Comparison of ENCODE assay signal across 16 cellular contexts in the genomic region with DNA sequence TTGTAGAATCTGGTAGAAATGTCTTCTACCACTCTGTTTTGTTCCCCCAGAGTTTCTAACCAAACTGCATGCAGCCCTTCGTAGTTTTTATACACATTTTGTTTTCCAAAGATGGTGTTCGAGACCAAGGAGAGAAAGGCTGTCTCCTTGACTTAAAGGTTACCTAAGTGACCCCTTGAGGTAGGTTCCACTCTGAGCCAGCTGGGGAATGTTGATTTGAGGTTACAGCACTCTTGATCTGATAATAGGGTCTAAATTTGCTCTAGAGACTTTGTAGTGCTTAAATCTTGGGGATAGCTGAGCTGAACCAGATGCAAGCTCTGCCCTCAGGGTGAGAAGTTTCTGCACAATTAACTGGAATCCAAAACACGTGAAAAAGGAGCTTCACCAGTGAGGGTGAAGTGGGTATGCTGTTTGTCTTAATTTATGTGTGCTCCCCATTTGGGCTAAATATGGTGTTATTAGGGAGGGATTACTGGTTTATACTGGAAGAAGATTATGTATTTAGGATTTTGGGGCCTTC. TPM values are rescaled to one million over a fixed set of nuclear protein-coding genes. Genes with fewer than 3 reads are reported as not detected.
DNase-seq lines count a peak whose midpoint lies in the region; ATAC-seq, FAIRE-seq and TF ChIP-seq lines count a peak whose summit lies in the region.
"Had no signal": no experiment of that assay in that cellular context is flagged by ENCODE, and none has a peak within 500 bp of the region (broad histone marks: within the 10 kb centered on the region; RNA-seq: fewer than 3 reads in every experiment).

No MANE protein-coding gene starts in this region.

- H3K27ac ChIP-seq in CD4-positive, CD25-positive, alpha-beta regulatory T cell (ENCODE audit: insufficient read depth, low read length, poor library complexity, severe bottlenecking), result peak overlapping the region; percentile 19
- no peak overlapping the region for H3K27ac ChIP-seq in astrocyte (ENCODE audit: low read depth, low read length)
- no peak overlapping the region for H3K27ac ChIP-seq in coronary artery
- H3K27ac ChIP-seq: adrenal gland had no signal

- H3K4me3 ChIP-seq in CD4-positive, CD25-positive, alpha-beta regulatory T cell (ENCODE audit: low read depth, low read length), result peak overlapping the region; percentile 95
- peak overlapping the region; percentile 88 for H3K4me3 ChIP-seq in Loucy (ENCODE audit: low read length, poor library complexity, severe bottlenecking)
- H3K4me3 ChIP-seq in astrocyte (ENCODE audit: insufficient read depth, low read depth, low read length), result no peak overlapping the region
- H3K4me3 ChIP-seq in coronary artery, result no peak overlapping the region
- H3K4me3 ChIP-seq in H7 (ENCODE audit: insufficient read depth, low read depth, low read length), result no peak overlapping the region
- H3K4me3 ChIP-seq: adrenal gland, mucosa of descending colon, skin epidermis had no signal

- no peak for DNase-seq in CD4-positive, CD25-positive, alpha-beta regulatory T cell
- DNase-seq in astrocyte (ENCODE audit: low read depth), result no peak
- no peak for DNase-seq in naive thymus-derived CD8-positive, alpha-beta T cell
- DNase-seq in coronary artery (ENCODE audit: low spot score), result no peak
- no peak for DNase-seq in CD1c-positive myeloid dendritic cell (ENCODE audit: extremely low spot score)
- DNase-seq in H7, result no peak
- no peak for DNase-seq in kidney glomerular epithelial cell (lab: John Stamatoyannopoulos, UW)
- DNase-seq: activated CD4-positive, alpha-beta T cell treated with anti-CD3 and anti-CD28 coated beads for 1 hour; adrenal gland; COR-L47; hippocampal formation; Kasumi-1; mucosa of descending colon had no signal

- peaks cover 11% of the 10 kb centered on the region for H3K27me3 Mint-ChIP-seq in CD4-positive, CD25-positive, alpha-beta regulatory T cell
- no peaks in the 10 kb centered on the region for H3K27me3 Mint-ChIP-seq in astrocyte (ENCODE audit: low read depth, unreplicated experiment)
- H3K27me3 Mint-ChIP-seq in naive thymus-derived CD8-positive, alpha-beta T cell, result peaks cover 0 to 3% (median 0%) of the 10 kb centered on the region in 5 donors

- H3K79me2 ChIP-seq in Loucy (ENCODE audit: insufficient read depth, low read length) (peaks cover 77% of the 10 kb centered on the region), astrocyte (ENCODE audit: insufficient read depth, low read length) (peaks cover 78% of the 10 kb centered on the region)

- peak overlapping the region; percentile 1 to 99 (median 86) for H3K27ac Mint-ChIP-seq in CD4-positive, CD25-positive, alpha-beta regulatory T cell
- H3K27ac Mint-ChIP-seq in astrocyte (ENCODE audit: unreplicated experiment), result no peak overlapping the region
- H3K27ac Mint-ChIP-seq in naive thymus-derived CD8-positive, alpha-beta T cell, result peak overlapping the region in 9 of 10 donors; percentile 6 to 99 (median 56)

- no peak for ATAC-seq in CD4-positive, CD25-positive, alpha-beta regulatory T cell (ENCODE audit: low read depth in 2 of 2)
- ATAC-seq in naive thymus-derived CD8-positive, alpha-beta T cell, result no peak
- ATAC-seq: HCT116, mucosa of descending colon had no signal

- no peak for FAIRE-seq in astrocyte (lab: Jason Lieb, UNC)

- peaks cover 4% of the 10 kb centered on the region; the same call in 1 of the 2 replicates for H3F3A ChIP-seq in Loucy (ENCODE audit: low read depth)

- H3K9me2 ChIP-seq in Loucy (replicated peaks; ENCODE audit: low read depth, low read length), result no peaks in the 10 kb centered on the region

- H3K36me3 ChIP-seq in CD4-positive, CD25-positive, alpha-beta regulatory T cell (ENCODE audit: control insufficient read depth, insufficient read depth, low read length), result peaks cover 11% of the 10 kb centered on the region
- H3K36me3 ChIP-seq in Loucy (ENCODE audit: insufficient read depth, low read length), result no peaks in the 10 kb centered on the region
- H3K36me3 ChIP-seq in astrocyte (ENCODE audit: insufficient read depth, low read length), result peaks cover 5% of the 10 kb centered on the region
- no peaks in the 10 kb centered on the region; the same call in 1 of the 2 replicates for H3K36me3 ChIP-seq in H7 (replicated peaks; ENCODE audit: control insufficient read depth, insufficient read depth, low read length)
- H3K36me3 ChIP-seq: adrenal gland had no signal

- peaks cover 74% of the 10 kb centered on the region for H4K20me1 ChIP-seq in Loucy (ENCODE audit: insufficient read depth, low read length, poor library complexity, severe bottlenecking)
- H4K20me1 ChIP-seq in astrocyte (ENCODE audit: insufficient read depth, low read length), result peaks cover 77% of the 10 kb centered on the region

- peaks cover 26 to 83% (median 59%) of the 10 kb centered on the region in 4 donors for H3K4me1 Mint-ChIP-seq in CD4-positive, CD25-positive, alpha-beta regulatory T cell
- peaks cover 38% of the 10 kb centered on the region for H3K4me1 Mint-ChIP-seq in astrocyte (ENCODE audit: low read depth, unreplicated experiment)
- H3K4me1 Mint-ChIP-seq in naive thymus-derived CD8-positive, alpha-beta T cell, result peaks cover 25 to 80% (median 72%) of the 10 kb centered on the region in 4 donors

- H3K36me3 Mint-ChIP-seq in CD4-positive, CD25-positive, alpha-beta regulatory T cell, result peaks cover 29% of the 10 kb centered on the region
- no peaks in the 10 kb centered on the region for H3K36me3 Mint-ChIP-seq in astrocyte (ENCODE audit: low read depth, unreplicated experiment)
- H3K36me3 Mint-ChIP-seq in naive thymus-derived CD8-positive, alpha-beta T cell, result peaks cover 0 to 40% (median 4%) of the 10 kb centered on the region in 3 donors

- no peaks in the 10 kb centered on the region for H3K9me3 ChIP-seq in CD4-positive, CD25-positive, alpha-beta regulatory T cell (ENCODE audit: control insufficient read depth in 2 of 2, low read length in 2 of 2)
- H3K9me3 ChIP-seq in Loucy (ENCODE audit: insufficient read depth, low read depth, low read length) (no peaks in the 10 kb centered on the region), astrocyte (ENCODE audit: insufficient read depth, low read depth, low read length) (no peaks in the 10 kb centered on the region)
- H3K9me3 ChIP-seq: adrenal gland, mucosa of descending colon had no signal

- H2AFZ ChIP-seq in Loucy (ENCODE audit: low read length), result no peak overlapping the region
- H2AFZ ChIP-seq in astrocyte (ENCODE audit: low read depth, low read length), result no peak overlapping the region

- POLR2A ChIA-PET in naive thymus-derived CD8-positive, alpha-beta T cell (lab: Charles Lee), result interaction anchor here (0.5 to 1.4 kb wide), 3 partner anchors 12 to 28 kb away, joined by 3 to 4 read pairs (median 3); no protein-coding TSS in a partner anchor

- no peaks in the 10 kb centered on the region for H3K27me3 ChIP-seq in CD4-positive, CD25-positive, alpha-beta regulatory T cell (ENCODE audit: control insufficient read depth, insufficient read depth, low read length)
- H3K27me3 ChIP-seq in Loucy (ENCODE audit: insufficient read depth, low read length, poor library complexity, severe bottlenecking) (no peaks in the 10 kb centered on the region), astrocyte (ENCODE audit: insufficient read depth, low read length) (no peaks in the 10 kb centered on the region), H7 (ENCODE audit: control insufficient read depth, insufficient read depth, low read length) (no peaks in the 10 kb centered on the region)
- H3K27me3 ChIP-seq: adrenal gland had no signal

- no peak for TF ChIP-seq CTCF in Loucy (conservative IDR thresholded peaks at IDR 0.05; ENCODE audit: low read length)
- TF ChIP-seq CTCF in astrocyte (IDR thresholded peaks at IDR 0.05; ENCODE audit: insufficient read depth, low read depth, low read length), result no peak
- TF ChIP-seq CTCF in coronary artery (IDR thresholded peaks at IDR 0.05), result no peak

- H3K9me3 Mint-ChIP-seq in CD4-positive, CD25-positive, alpha-beta regulatory T cell, result no peaks in the 10 kb centered on the region
- no peaks in the 10 kb centered on the region for H3K9me3 Mint-ChIP-seq in astrocyte (ENCODE audit: unreplicated experiment)
- peaks cover 0 to 3% (median 0%) of the 10 kb centered on the region in 9 donors for H3K9me3 Mint-ChIP-seq in naive thymus-derived CD8-positive, alpha-beta T cell

- H3K4me1 ChIP-seq in CD4-positive, CD25-positive, alpha-beta regulatory T cell (ENCODE audit: control insufficient read depth, insufficient read depth, low read length, poor library complexity, severe bottlenecking), result peaks cover 71% of the 10 kb centered on the region
- H3K4me1 ChIP-seq in Loucy (ENCODE audit: insufficient read depth, low read length, poor library complexity, severe bottlenecking), result peaks cover 42% of the 10 kb centered on the region
- H3K4me1 ChIP-seq in astrocyte (ENCODE audit: insufficient read depth, low read length), result peaks cover 20% of the 10 kb centered on the region

- H3K4me3 Mint-ChIP-seq in CD4-positive, CD25-positive, alpha-beta regulatory T cell, result peak overlapping the region; percentile 61 to 91 (median 74)
- peak overlapping the region; percentile 61 for H3K4me3 Mint-ChIP-seq in astrocyte (ENCODE audit: unreplicated experiment)
- peak overlapping the region; percentile 18 to 87 (median 65) for H3K4me3 Mint-ChIP-seq in naive thymus-derived CD8-positive, alpha-beta T cell

- peak overlapping the region; percentile 80 for H3K4me2 ChIP-seq in Loucy (ENCODE audit: low read depth, low read length, poor library complexity, severe bottlenecking)
- H3K4me2 ChIP-seq in astrocyte (ENCODE audit: low read length), result peak overlapping the region; percentile 37

- H3K9ac ChIP-seq in Loucy (ENCODE audit: low read depth, low read length, poor library complexity, severe bottlenecking), result peak overlapping the region; percentile 87
- no peak overlapping the region for H3K9ac ChIP-seq in astrocyte (ENCODE audit: low read length)

RNA-seq across cellular contexts. Expression of gene TMBIM6, which starts 3.1 kb away (rescaled TPM):
- 376 TPM for total RNA-seq in CD4-positive, CD25-positive, alpha-beta regulatory T cell
- 1,000 to 10,000 TPM; 1,002 to 1,224 (median 1,189) TPM for polyA plus RNA-seq in CD4-positive, CD25-positive, alpha-beta regulatory T cell
- total RNA-seq in astrocyte, result 434 and 452 TPM in 2 replicates
- total RNA-seq in naive thymus-derived CD8-positive, alpha-beta T cell, result 100 to 1,000 TPM; 380 to 412 TPM
- 1,000 to 10,000 TPM in 1 of 3 donors, 100 to 1,000 TPM in 2; 817 to 1,126 (median 845) TPM for polyA plus RNA-seq in naive thymus-derived CD8-positive, alpha-beta T cell
- total RNA-seq in H7 (2014; rRNA removed; shearing (Covaris generic)), result 385 and 401 TPM in 2 replicates

RNA-seq across cellular contexts. Expression of gene FMNL3, which starts 37.2 kb away (rescaled TPM):
- total RNA-seq in CD4-positive, CD25-positive, alpha-beta regulatory T cell, result 21.4 TPM
- polyA plus RNA-seq in CD4-positive, CD25-positive, alpha-beta regulatory T cell, result 1 to 10 TPM; 3.8 to 9.0 (median 5.0) TPM
- 58.4 and 62.9 TPM in 2 replicates for total RNA-seq in astrocyte
- 10 to 100 TPM; 34.4 to 36.5 TPM for total RNA-seq in naive thymus-derived CD8-positive, alpha-beta T cell
- 10 to 100 TPM in 1 of 3 donors, 1 to 10 TPM in 2; 7.6 to 12.1 (median 8.4) TPM for polyA plus RNA-seq in naive thymus-derived CD8-positive, alpha-beta T cell
- 16.0 and 19.4 TPM in 2 replicates for total RNA-seq in H7 (2014; rRNA removed; shearing (Covaris generic))

Comparison
In these comparisons a context has a peak if more than half of its experiments do, and no peak if none do; other contexts are left out.
1. H3K4me3 ChIP-seq: peak in CD4-positive, CD25-positive, alpha-beta regulatory T cell (single experiment) and Loucy (single experiment); none in astrocyte (single experiment), coronary artery (single experiment) and H7 (single experiment).
2. Peak in every context shown above with its lines, with median percentiles within 50 percentile points of each other: H3K4me3 Mint-ChIP-seq.